Comparison of ENCODE assay signal across 14 cellular contexts in genomic region chr16:12324152-12324551, GRCh38.
"Had no signal": no experiment of that assay in that cellular context is flagged by ENCODE, and none has a peak within 500 bp of the region (broad histone marks: within the 10 kb centered on the region; RNA-seq: fewer than 3 reads in every experiment).

No MANE protein-coding gene starts in this region.

- H3K9me3 Mint-ChIP-seq: mesothelial cell of epicardium had no signal

- H3K4me3 Mint-ChIP-seq: activated T-cell treated with anti-CD3 and anti-CD28 coated beads, Interleukin-2, amount 50 U/mL, for 72 hours; mesothelial cell of epicardium; stimulated activated effector memory CD8-positive, alpha-beta T cell treated with anti-CD3 and anti-CD28 coated beads, Interleukin-12 subunit alpha, Interleukin-12 subunit beta, amount 100 ng/mL, for 72 hours had no signal

- H3K27me3 ChIP-seq: esophagus squamous epithelium, neutrophil had no signal

- H3K9ac ChIP-seq: parathyroid adenoma had no signal

- H3K27ac ChIP-seq: esophagus squamous epithelium, neutrophil, parathyroid adenoma had no signal

- H3K9me3 ChIP-seq: esophagus squamous epithelium, neutrophil had no signal

- DNase-seq: activated CD4-positive, alpha-beta T cell treated with anti-CD3 and anti-CD28 coated beads, Interleukin-2, amount 50 U/mL, for 48 hours; activated CD8-positive, alpha-beta memory T cell treated with anti-CD3 and anti-CD28 coated beads, Interleukin-2, amount 50 U/mL, for 4 hours; activated gamma-delta T cell treated with Interleukin-2 at 50 U/mL for 16 hours; activated T-cell treated with anti-CD3 and anti-CD28 coated beads, Interleukin-2, amount 50 U/mL, for 72 hours; aorta; effector CD8-positive, alpha-beta T cell; esophagus squamous epithelium; foreskin melanocyte; left cardiac atrium had no signal

- H3K4me3 ChIP-seq: esophagus squamous epithelium, lung had no signal

- ATAC-seq: left cardiac atrium had no signal

- H3K36me3 Mint-ChIP-seq: mesothelial cell of epicardium had no signal

- H3K36me3 ChIP-seq: esophagus squamous epithelium, neutrophil had no signal
